19 cellular contexts compared by ENCODE assay signal in the genomic region with DNA sequence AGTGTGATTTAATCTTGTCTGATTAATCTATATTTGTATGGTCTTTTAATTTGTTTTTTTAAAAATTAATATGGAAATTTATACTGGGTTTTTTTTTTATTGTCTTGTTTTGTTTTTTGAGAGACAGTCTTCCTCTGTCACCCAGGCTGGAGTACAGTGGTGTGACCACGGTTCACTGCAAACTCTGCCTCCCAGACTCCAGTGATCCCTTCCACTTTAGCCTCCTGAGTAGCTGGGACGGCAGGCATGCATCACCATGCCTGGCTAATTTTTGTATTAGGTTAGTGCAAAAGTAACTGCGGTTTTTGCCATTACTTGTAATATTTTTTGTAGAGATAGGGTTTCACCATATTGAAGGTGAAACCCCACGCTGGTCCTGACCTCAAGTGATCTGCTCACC.
"Had no signal": no experiment of that assay in that cellular context is flagged by ENCODE, and none has a peak within 500 bp of the region (broad histone marks: within the 10 kb centered on the region; RNA-seq: fewer than 3 reads in every experiment).

No MANE protein-coding gene starts in this region.

- ATAC-seq: effector memory CD8-positive, alpha-beta T cell; gastrocnemius medialis; heart right ventricle; stimulated activated memory B cell treated with anti-CD40 and anti-IgM and Interleukin-4, amounts not matched to agents 10 μg/mL and 1 μg/mL and 100 μg/mL, for 72 hours had no signal

- DNase-seq: effector memory CD8-positive, alpha-beta T cell; gastrocnemius medialis; heart right ventricle; hypothalamus; kidney glomerular epithelial cell; mesendoderm; naive B cell; spleen; stimulated activated CD4-positive, alpha-beta T cell treated with anti-CD3 and anti-CD28 coated beads, Interleukin-15, amount 100 ng/mL, for 24 hours; stimulated activated CD4-positive, alpha-beta T cell treated with anti-CD3 and anti-CD28 coated beads, Interleukin-1b, Interleukin-23, amount 100 ng/mL, for 48 hours; stimulated activated CD4-positive, alpha-beta T cell treated with anti-CD3 and anti-CD28 coated beads, Interleukin-4, amount 100 ng/mL, for 24 hours had no signal

- H3K27me3 Mint-ChIP-seq: dendritic cell treated with granulocyte-macrophage colony-stimulating factor and Interleukin-4, amounts not matched to agents 40 ng/mL and 50 ng/mL, for 4 days; effector memory CD8-positive, alpha-beta T cell; naive B cell; stimulated activated memory B cell treated with anti-CD40 and anti-IgM and Interleukin-4, amounts not matched to agents 10 μg/mL and 1 μg/mL and 100 μg/mL, for 72 hours; stimulated activated naive CD8-positive, alpha-beta T cell treated with anti-CD3 and anti-CD28 coated beads, Interleukin-15, Interleukin-2, amounts not matched to agents 100 ng/mL and 50 ng/mL, for 24 hours had no signal

- H3K27me3 ChIP-seq: esophagus muscularis mucosa, gastrocnemius medialis, heart right ventricle, spleen, tibial nerve had no signal

- FAIRE-seq: islet of Langerhans had no signal

- H3K27ac ChIP-seq: epithelial cell of prostate, esophagus muscularis mucosa, gastrocnemius medialis, heart right ventricle, spleen had no signal

- H3K27ac Mint-ChIP-seq: dendritic cell treated with granulocyte-macrophage colony-stimulating factor and Interleukin-4, amounts not matched to agents 40 ng/mL and 50 ng/mL, for 4 days; effector memory CD8-positive, alpha-beta T cell; stimulated activated memory B cell treated with anti-CD40 and anti-IgM and Interleukin-4, amounts not matched to agents 10 μg/mL and 1 μg/mL and 100 μg/mL, for 72 hours; stimulated activated naive CD8-positive, alpha-beta T cell treated with anti-CD3 and anti-CD28 coated beads, Interleukin-15, Interleukin-2, amounts not matched to agents 100 ng/mL and 50 ng/mL, for 24 hours had no signal

- H3K36me3 ChIP-seq: esophagus muscularis mucosa, gastrocnemius medialis, heart right ventricle, spleen, tibial nerve had no signal

- H3K4me3 ChIP-seq: esophagus muscularis mucosa, gastrocnemius medialis, heart right ventricle, spleen, tibial nerve had no signal

- H3K9me3 Mint-ChIP-seq: dendritic cell treated with granulocyte-macrophage colony-stimulating factor and Interleukin-4, amounts not matched to agents 40 ng/mL and 50 ng/mL, for 4 days; effector memory CD8-positive, alpha-beta T cell; naive B cell; nephron; stimulated activated memory B cell treated with anti-CD40 and anti-IgM and Interleukin-4, amounts not matched to agents 10 μg/mL and 1 μg/mL and 100 μg/mL, for 72 hours; stimulated activated naive CD8-positive, alpha-beta T cell treated with anti-CD3 and anti-CD28 coated beads, Interleukin-15, Interleukin-2, amounts not matched to agents 100 ng/mL and 50 ng/mL, for 24 hours had no signal

- H3K4me3 Mint-ChIP-seq: dendritic cell treated with granulocyte-macrophage colony-stimulating factor and Interleukin-4, amounts not matched to agents 40 ng/mL and 50 ng/mL, for 4 days; effector memory CD8-positive, alpha-beta T cell; naive B cell; nephron; stimulated activated memory B cell treated with anti-CD40 and anti-IgM and Interleukin-4, amounts not matched to agents 10 μg/mL and 1 μg/mL and 100 μg/mL, for 72 hours; stimulated activated naive CD8-positive, alpha-beta T cell treated with anti-CD3 and anti-CD28 coated beads, Interleukin-15, Interleukin-2, amounts not matched to agents 100 ng/mL and 50 ng/mL, for 24 hours had no signal

- H3K9me3 ChIP-seq: esophagus muscularis mucosa, gastrocnemius medialis, heart right ventricle, spleen, tibial nerve had no signal
